ENCODE assay signal across 8 cellular contexts in genomic region chr13:25300861-25301346, GRCh38. TPM values are rescaled to one million over a fixed set of nuclear protein-coding genes. Genes with fewer than 3 reads are reported as not detected.
DNase-seq lines count a peak whose midpoint lies in the region; ATAC-seq and TF ChIP-seq lines count a peak whose summit lies in the region.

No MANE protein-coding gene starts in this region.

- H3F3A ChIP-seq in MM.1S (ENCODE audit: insufficient read depth, low read length): no peaks in the 10 kb centered on the region

- ATAC-seq in CD4-positive, CD25-positive, alpha-beta regulatory T cell (ENCODE audit: low read depth in 2 of 2): peak; percentile 1 to 8
- ATAC-seq in GM21723 (IDR thresholded peaks at IDR 0.05; ENCODE audit: unreplicated experiment): peak; percentile 20

- H4K20me1 ChIP-seq in MM.1S (ENCODE audit: insufficient read depth, low read length): no peaks in the 10 kb centered on the region

- DNase-seq in CD4-positive, CD25-positive, alpha-beta regulatory T cell: peak in 1 of 3 donors; percentile 6
- DNase-seq in MM.1S: no peak
- no peak for DNase-seq in astrocyte of the spinal cord (ENCODE audit: low read depth, low spot score)
- peak; percentile 14 for DNase-seq in iPS-NIHi11 (ENCODE audit: low spot score)
- peak; percentile 21 for DNase-seq in stimulated activated CD4-positive, alpha-beta T cell treated with anti-CD3 and anti-CD28 coated beads, Interleukin-4, amount 100 ng/mL, for 1 hour
- no peak for DNase-seq in superior temporal gyrus (ENCODE audit: extremely low spot score)
- DNase-seq in DMS114 treated with DMSO at 0.1 percent for 48 hours (lab: John Stamatoyannopoulos, UW; ENCODE audit: unreplicated experiment): no peak

- H3K4me3 Mint-ChIP-seq in CD4-positive, CD25-positive, alpha-beta regulatory T cell: peak overlapping the region; percentile 92 to 95 (median 93)

- peaks cover 8% of the 10 kb centered on the region for H3K36me3 ChIP-seq in CD4-positive, CD25-positive, alpha-beta regulatory T cell (ENCODE audit: control insufficient read depth, insufficient read depth, low read length)
- H3K36me3 ChIP-seq in MM.1S (replicated peaks; ENCODE audit: insufficient read depth, low read length): no peaks in the 10 kb centered on the region

- H3K27me3 Mint-ChIP-seq in CD4-positive, CD25-positive, alpha-beta regulatory T cell: peaks cover 28% of the 10 kb centered on the region

- peak overlapping the region; percentile 91 to 95 (median 94) for H3K27ac Mint-ChIP-seq in CD4-positive, CD25-positive, alpha-beta regulatory T cell

- H3K4me3 ChIP-seq in CD4-positive, CD25-positive, alpha-beta regulatory T cell (ENCODE audit: low read depth, low read length): peak overlapping the region; percentile 97
- H3K4me3 ChIP-seq in MM.1S (ENCODE audit: low read length): peak overlapping the region; percentile 82
- H3K4me3 ChIP-seq in astrocyte of the spinal cord (ENCODE audit: low read depth, low read length): peak overlapping the region; percentile 90

- H3K9me3 ChIP-seq in CD4-positive, CD25-positive, alpha-beta regulatory T cell (ENCODE audit: control insufficient read depth in 2 of 2, low read length in 2 of 2): no peaks in the 10 kb centered on the region
- no peaks in the 10 kb centered on the region for H3K9me3 ChIP-seq in MM.1S (replicated peaks; ENCODE audit: insufficient read depth, low read length)

- H3K4me2 ChIP-seq in MM.1S (ENCODE audit: low read depth, low read length): peak overlapping the region; percentile 79

- H3K4me1 Mint-ChIP-seq in CD4-positive, CD25-positive, alpha-beta regulatory T cell: peaks cover 28 to 45% (median 31%) of the 10 kb centered on the region in 4 donors

- H2AFZ ChIP-seq in MM.1S (ENCODE audit: low read length): peak overlapping the region; percentile 97

- in situ Hi-C loops in astrocyte of the spinal cord (cut with HindIII; ENCODE audit: low sequenced_read_pairs): no loop called here

- H3K36me3 Mint-ChIP-seq in CD4-positive, CD25-positive, alpha-beta regulatory T cell: peaks cover 10% of the 10 kb centered on the region

- peak overlapping the region; percentile 29; the same call in 1 of the 2 replicates for H3K9ac ChIP-seq in MM.1S (ENCODE audit: low read length)

- H3K79me2 ChIP-seq in MM.1S (ENCODE audit: low read length): peaks cover 42% of the 10 kb centered on the region

- H3K27ac ChIP-seq in CD4-positive, CD25-positive, alpha-beta regulatory T cell (ENCODE audit: insufficient read depth, low read length, poor library complexity, severe bottlenecking): peak overlapping the region; percentile 98
- no peak overlapping the region; the same call in 1 of the 2 replicates for H3K27ac ChIP-seq in MM.1S (ENCODE audit: low read length)

- TF ChIP-seq CTCF in MM.1S (IDR thresholded peaks at IDR 0.05; ENCODE audit: low read length) (no peak), astrocyte of the spinal cord (IDR thresholded peaks at IDR 0.05; ENCODE audit: low read depth, low read length) (no peak)

- no peaks in the 10 kb centered on the region for H3K9me2 ChIP-seq in MM.1S (replicated peaks; ENCODE audit: insufficient read depth, low read length)

- peaks cover 20% of the 10 kb centered on the region for H3K4me1 ChIP-seq in CD4-positive, CD25-positive, alpha-beta regulatory T cell (ENCODE audit: control insufficient read depth, insufficient read depth, low read length, poor library complexity, severe bottlenecking)
- 0 out of 2 replicates have a peak, but pooled peaks cover 4% of the 10 kb centered on the region for H3K4me1 ChIP-seq in MM.1S (ENCODE audit: low read length)

- peaks cover 0 to 2% (median 0%) of the 10 kb centered on the region in 7 donors for H3K9me3 Mint-ChIP-seq in CD4-positive, CD25-positive, alpha-beta regulatory T cell

- H3K27me3 ChIP-seq in CD4-positive, CD25-positive, alpha-beta regulatory T cell (ENCODE audit: control insufficient read depth, insufficient read depth, low read length): peaks cover 18% of the 10 kb centered on the region
- no peaks in the 10 kb centered on the region for H3K27me3 ChIP-seq in MM.1S (replicated peaks; ENCODE audit: insufficient read depth, low read length)

RNA-seq across cellular contexts. Expression of gene NUP58, which starts 0.5 kb away (rescaled TPM):
- 77.3 TPM for total RNA-seq in CD4-positive, CD25-positive, alpha-beta regulatory T cell
- 10 to 100 TPM; 17.9 to 23.4 (median 18.5) TPM for polyA plus RNA-seq in CD4-positive, CD25-positive, alpha-beta regulatory T cell

RNA-seq across cellular contexts. Expression of gene MTMR6, which starts 13.6 kb away (rescaled TPM):
- total RNA-seq in CD4-positive, CD25-positive, alpha-beta regulatory T cell: 35.0 TPM
- 10 to 100 TPM; 16.8 to 22.4 (median 19.7) TPM for polyA plus RNA-seq in CD4-positive, CD25-positive, alpha-beta regulatory T cell

Comparison
In these comparisons a context has a peak if more than half of its experiments do, and no peak if none do; other contexts are left out.
1. DNase-seq: peak in iPS-NIHi11 (single experiment) and stimulated activated CD4-positive, alpha-beta T cell treated with anti-CD3 and anti-CD28 coated beads, Interleukin-4, amount 100 ng/mL, for 1 hour (single experiment); none in MM.1S (single experiment), astrocyte of the spinal cord (single experiment), superior temporal gyrus (single experiment) and DMS114 treated with DMSO at 0.1 percent for 48 hours (single experiment).
2. Peak in every context shown above with its lines, with median percentiles within 50 percentile points of each other: H3K4me3 ChIP-seq.